Comparison of ENCODE assay signal across 8 cellular contexts in the genomic region with DNA sequence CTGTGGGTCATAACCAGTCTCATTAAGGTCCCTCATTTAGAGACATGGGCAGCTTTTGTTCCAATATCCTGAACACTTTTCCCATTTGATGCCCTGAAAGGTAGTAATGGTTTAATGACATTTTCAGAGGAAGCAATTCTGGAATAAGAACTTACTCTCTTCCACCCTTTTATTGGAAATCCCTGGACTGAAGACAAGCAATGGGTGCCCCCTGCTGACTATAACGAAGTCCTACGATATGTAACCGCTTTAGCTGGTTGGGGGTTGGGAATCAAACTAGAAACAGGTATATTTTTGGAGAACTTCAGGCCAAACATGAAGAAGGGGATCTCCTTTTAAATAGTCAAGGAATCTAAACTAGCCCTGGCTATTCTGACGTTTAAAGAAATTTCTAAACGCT. TPM values are rescaled to one million over a fixed set of nuclear protein-coding genes. Genes with fewer than 3 reads are reported as not detected.
DNase-seq lines count a peak whose midpoint lies in the region; ATAC-seq and TF ChIP-seq lines count a peak whose summit lies in the region.

No MANE protein-coding gene starts in this region.

- 78% methylated on average over 5 of the region's 5 CpGs for WGBS in mammary epithelial cell (ENCODE audit: low coverage, missing lambda C conversion rate)
- 64% methylated on average over 5 of the region's 5 CpGs for WGBS in liver

- CTCF ChIA-PET in activated CD4-positive, alpha-beta T cell treated with anti-CD3 and anti-CD28 coated beads for 36 hours (lab: Charles Lee), result interaction anchor here (1.0 to 6.6 kb wide), 10 partner anchors 7 to 63 kb away, joined by 3 to 53 read pairs (median 4); a partner anchor contains a TSS
- CTCF ChIA-PET in mammary epithelial cell (lab: Charles Lee; ENCODE audit: low non-redundant PET), result no interaction called here

- H3K36me3 ChIP-seq in mammary epithelial cell (ENCODE audit: insufficient read depth, low read length), result peaks cover 44% of the 10 kb centered on the region
- H3K36me3 ChIP-seq in liver (ENCODE audit: control insufficient read depth in 4 of 4, insufficient read depth in 3 of 4, low read depth in 1 of 4, low read length in 3 of 4), result peaks cover 5 to 64% (median 59%) of the 10 kb centered on the region in 4 donors

- H3K27me3 ChIP-seq in mammary epithelial cell (ENCODE audit: insufficient read depth, low read length), result no peaks in the 10 kb centered on the region
- H3K27me3 ChIP-seq in liver (ENCODE audit: control insufficient read depth in 4 of 4, insufficient read depth in 4 of 4, low read length in 3 of 4), result no peaks in the 10 kb centered on the region

- H3K27ac Mint-ChIP-seq in activated CD4-positive, alpha-beta T cell treated with anti-CD3 and anti-CD28 coated beads for 36 hours, result no peak overlapping the region

- peaks cover 44% of the 10 kb centered on the region for H3K36me3 Mint-ChIP-seq in activated CD4-positive, alpha-beta T cell treated with anti-CD3 and anti-CD28 coated beads for 36 hours (ENCODE audit: low read depth)

- no peak overlapping the region for H3K27ac ChIP-seq in mammary epithelial cell (ENCODE audit: insufficient read depth, low read depth, low read length)
- no peak overlapping the region for H3K27ac ChIP-seq in liver (ENCODE audit: low read depth in 1 of 2, low read length in 2 of 2)

- no peaks in the 10 kb centered on the region for H3K27me3 Mint-ChIP-seq in activated CD4-positive, alpha-beta T cell treated with anti-CD3 and anti-CD28 coated beads for 36 hours

- peaks cover 43% of the 10 kb centered on the region for H3K79me2 ChIP-seq in mammary epithelial cell (ENCODE audit: insufficient read depth, low read length)

- peak; percentile 36 to 37 for TF ChIP-seq CTCF in mammary epithelial cell (conservative IDR thresholded peaks at IDR 0.05 in 1 of 2, IDR thresholded peaks at IDR 0.05 in 1 of 2; ENCODE audit: extremely low read depth in 1 of 2, insufficient read depth in 1 of 2, low read depth in 1 of 2, low read length in 2 of 2)
- peak; percentile 30 for TF ChIP-seq CTCF in liver (IDR thresholded peaks at IDR 0.05; ENCODE audit: low read depth, low read length, missing input control)

- in situ Hi-C loops in mammary epithelial cell (cut with MboI; ENCODE audit: low sequenced_read_pairs in 2 of 2), result no loop called here

- intact Hi-C loops in activated CD4-positive, alpha-beta T cell treated with anti-CD3 and anti-CD28 coated beads for 36 hours (cut with DNase I, micrococcal nuclease), result loop anchor here (1.0 to 2.0 kb wide), 2 partner anchors 58 to 59 kb away; no protein-coding TSS in a partner anchor
- intact Hi-C loops in mammary epithelial cell (cut with micrococcal nuclease), result no loop called here

- peak; percentile 20 for DNase-seq in activated CD4-positive, alpha-beta T cell treated with anti-CD3 and anti-CD28 coated beads for 36 hours
- DNase-seq in activated CD4-positive, alpha-beta T cell treated with anti-CD3 and anti-CD28 coated beads for 1 hour, result no peak
- DNase-seq in NCI-H128 (lab: John Stamatoyannopoulos, UW; ENCODE audit: unreplicated experiment) (peak; percentile 8), mammary epithelial cell (peak; percentile 13)

- H2AFZ ChIP-seq in mammary epithelial cell (ENCODE audit: low read depth, low read length), result no peak overlapping the region

- H3K9me3 ChIP-seq in mammary epithelial cell (replicated peaks; ENCODE audit: insufficient read depth, low read length) (no peaks in the 10 kb centered on the region), liver (ENCODE audit: control insufficient read depth in 4 of 4, low read length in 3 of 4) (no peaks in the 10 kb centered on the region)

- H4K20me1 ChIP-seq in mammary epithelial cell (ENCODE audit: insufficient read depth, low read length), result no peaks in the 10 kb centered on the region

- no peaks in the 10 kb centered on the region for H3K9me3 Mint-ChIP-seq in activated CD4-positive, alpha-beta T cell treated with anti-CD3 and anti-CD28 coated beads for 36 hours (ENCODE audit: low read depth)

- H3K4me2 ChIP-seq in mammary epithelial cell (ENCODE audit: insufficient read depth, low read depth, low read length), result no peak overlapping the region

- POLR2A ChIA-PET in activated CD4-positive, alpha-beta T cell treated with anti-CD3 and anti-CD28 coated beads for 36 hours (lab: Charles Lee), result no interaction called here

- H3K4me3 Mint-ChIP-seq in activated CD4-positive, alpha-beta T cell treated with anti-CD3 and anti-CD28 coated beads for 36 hours, result no peak overlapping the region

- no peak overlapping the region for H3K4me3 ChIP-seq in mammary epithelial cell (replicated peaks in 1 of 3; ENCODE audit: insufficient read depth in 1 of 3, low read depth in 2 of 3, low read length in 3 of 3)
- H3K4me3 ChIP-seq in liver (ENCODE audit: low read depth in 1 of 3, low read length in 3 of 3), result no peak overlapping the region

- no TSS peak for BruUV-seq in mammary epithelial cell (replicated peaks; lab: Mats Ljungman, UMichigan)

- peak; percentile 71 to 78 for TF ChIP-seq RAD21 in liver (IDR thresholded peaks at IDR 0.05)

- ATAC-seq in activated CD4-positive, alpha-beta T cell treated with anti-CD3 and anti-CD28 coated beads for 36 hours, result no peak
- ATAC-seq in HG02623 (IDR thresholded peaks at IDR 0.05; ENCODE audit: unreplicated experiment), result no peak
- ATAC-seq in HG02970 (IDR thresholded peaks at IDR 0.05; ENCODE audit: low FRiP score, unreplicated experiment), result no peak
- no peak for ATAC-seq in activated CD4-positive, CD25-positive, alpha-beta regulatory T cell treated with anti-CD3 and anti-CD28 coated beads, Interleukin-2, amount 50 U/mL, for 24 hours

- dilution Hi-C loops in mammary epithelial cell (cut with HindIII; ENCODE audit: low sequenced_read_pairs), result no loop called here

- peaks cover 8% of the 10 kb centered on the region for H3K4me1 Mint-ChIP-seq in activated CD4-positive, alpha-beta T cell treated with anti-CD3 and anti-CD28 coated beads for 36 hours

- H3K4me1 ChIP-seq in mammary epithelial cell (ENCODE audit: insufficient read depth, low read length), result no peaks in the 10 kb centered on the region
- H3K4me1 ChIP-seq in liver (ENCODE audit: control insufficient read depth in 4 of 4, insufficient read depth in 4 of 4, low read length in 3 of 4), result no peaks in the 10 kb centered on the region

- H3K9ac ChIP-seq in mammary epithelial cell (ENCODE audit: insufficient read depth, low read length) (no peak overlapping the region), liver (ENCODE audit: low read depth in 1 of 2, low read length in 2 of 2) (no peak overlapping the region)

TF ChIP-seq in liver, 16 proteins besides CTCF, POLR2A, EP300 and RAD21 (continues in another document):
- TF ChIP-seq JUND (IDR thresholded peaks at IDR 0.05) (no peak), YY1 (IDR thresholded peaks at IDR 0.05) (no peak), NR2F2 (IDR thresholded peaks at IDR 0.05) (no peak), HNF4A (conservative IDR thresholded peaks at IDR 0.05) (no peak), GABPA (IDR thresholded peaks at IDR 0.05 in 1 of 2, conservative IDR thresholded peaks at IDR 0.05 in 1 of 2) (no peak), FOXA1 (IDR thresholded peaks at IDR 0.05) (no peak), HNF4G (IDR thresholded peaks at IDR 0.05) (no peak)
- TF ChIP-seq, protein P1, sequence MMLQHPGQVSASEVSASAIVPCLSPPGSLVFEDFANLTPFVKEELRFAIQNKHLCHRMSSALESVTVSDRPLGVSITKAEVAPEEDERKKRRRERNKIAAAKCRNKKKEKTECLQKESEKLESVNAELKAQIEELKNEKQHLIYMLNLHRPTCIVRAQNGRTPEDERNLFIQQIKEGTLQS (IDR thresholded peaks at IDR 0.05), result no peak

RNA-seq across cellular contexts. Expression of a gene that starts 20.5 kb away (rescaled TPM):
- 100 to 1,000 TPM; 111 to 114 TPM for total RNA-seq in activated CD4-positive, alpha-beta T cell treated with anti-CD3 and anti-CD28 coated beads for 36 hours
- 10 to 100 TPM; 34.7 to 72.9 TPM for total RNA-seq in mammary epithelial cell
- polyA plus RNA-seq in mammary epithelial cell, result 71.6 TPM
- polyA minus RNA-seq in mammary epithelial cell, result 51.4 TPM
- total RNA-seq in liver, result 10 to 100 TPM; 19.1 to 29.5 TPM
- polyA plus RNA-seq in liver, result 10 to 100 TPM; 21.7 to 34.2 TPM

RNA-seq across cellular contexts. Expression of a gene that starts 20.8 kb away (rescaled TPM):
- total RNA-seq in activated CD4-positive, alpha-beta T cell treated with anti-CD3 and anti-CD28 coated beads for 36 hours, result 10 to 100 TPM; 29.4 to 35.6 TPM
- total RNA-seq in mammary epithelial cell (10 to 100 TPM; 24.3 to 91.3 TPM), liver (10 to 100 TPM; 12.8 to 13.1 TPM)
- polyA plus RNA-seq in mammary epithelial cell (97.6 TPM), liver (10 to 100 TPM; 35.7 to 54.2 TPM)
- 105 TPM for polyA minus RNA-seq in mammary epithelial cell

RNA-seq across cellular contexts. Expression of a gene that starts 32.3 kb away (rescaled TPM):
- total RNA-seq in activated CD4-positive, alpha-beta T cell treated with anti-CD3 and anti-CD28 coated beads for 36 hours, result 10 to 100 TPM; 29.9 to 31.1 TPM
- total RNA-seq in mammary epithelial cell, result 10 to 100 TPM; 24.3 to 40.8 TPM
- polyA plus RNA-seq in mammary epithelial cell, result 7.5 TPM
- 64.0 TPM for polyA minus RNA-seq in mammary epithelial cell
- total RNA-seq in liver, result 10 to 100 TPM; 15.4 to 22.0 TPM
- polyA plus RNA-seq in liver, result 10 to 100 TPM in 1 of 2 donors, 1 to 10 TPM in 1; 4.8 to 11.9 TPM

RNA-seq across cellular contexts. Expression of a gene that starts 45.7 kb away (rescaled TPM):
- total RNA-seq in activated CD4-positive, alpha-beta T cell treated with anti-CD3 and anti-CD28 coated beads for 36 hours, result not detected
- 1 to 10 TPM in 1 of 2 donors, under 1 TPM in 1; 0.33 to 2.1 TPM for total RNA-seq in mammary epithelial cell
- polyA plus RNA-seq in mammary epithelial cell, result 0.74 TPM
- not detected for polyA minus RNA-seq in mammary epithelial cell
- total RNA-seq in liver, result 1 to 10 TPM; 1.1 TPM
- 1 to 10 TPM; 1.6 to 2.4 TPM for polyA plus RNA-seq in liver

RNA-seq across cellular contexts. Expression of a gene that starts 54.1 kb away (rescaled TPM):
- total RNA-seq in activated CD4-positive, alpha-beta T cell treated with anti-CD3 and anti-CD28 coated beads for 36 hours, result 1 to 10 TPM; 7.5 to 9.5 TPM
- total RNA-seq in mammary epithelial cell, result 10 to 100 TPM in 1 of 2 donors, 1 to 10 TPM in 1; 2.2 to 11.1 TPM
- 8.1 TPM for polyA plus RNA-seq in mammary epithelial cell
- polyA minus RNA-seq in mammary epithelial cell, result 7.4 TPM
- 1 to 10 TPM in 1 of 2 donors, under 1 TPM in 1; 0.84 to 5.0 TPM for total RNA-seq in liver
- polyA plus RNA-seq in liver, result under 1 TPM; 0.40 to 0.55 TPM
